1 cellular context compared by ENCODE assay signal in genomic region chr22:22901578-22902218, GRCh38.
TF ChIP-seq lines count a peak whose summit lies in the region.

No MANE protein-coding gene starts in this region.

TF ChIP-seq in K562, 482 proteins besides CTCF, POLR2A, EP300 and RAD21 (continued from another document and continues in another):
- no peak for TF ChIP-seq GTF3C2 (IDR thresholded peaks at IDR 0.05; ENCODE audit: borderline replicate concordance, extremely low read depth, insufficient read length)
- no peak for TF ChIP-seq CTBP1 (IDR thresholded peaks at IDR 0.05; ENCODE audit: borderline replicate concordance)
- no peak for TF ChIP-seq ARNT (IDR thresholded peaks at IDR 0.05)
- TF ChIP-seq PHTF2 (CRISPR knock-in tag; IDR thresholded peaks at IDR 0.05), result no peak
- no peak for TF ChIP-seq RNF2 (IDR thresholded peaks at IDR 0.05)
- no peak for TF ChIP-seq ZNF311 (CRISPR knock-in tag; IDR thresholded peaks at IDR 0.05)
- no peak for TF ChIP-seq ZNF444 (CRISPR knock-in tag; IDR thresholded peaks at IDR 0.05)
- TF ChIP-seq GABPB2 (CRISPR knock-in tag; conservative IDR thresholded peaks at IDR 0.05), result no peak
- peak; percentile 79; the same call in 1 of the 2 replicates for TF ChIP-seq IRF2 (CRISPR knock-in tag; IDR thresholded peaks at IDR 0.05)
- no peak for TF ChIP-seq JUN (IDR thresholded peaks at IDR 0.05; ENCODE audit: borderline replicate concordance, low read depth, low read length)
- no peak for TF ChIP-seq JUN (CRISPR knock-in tag; IDR thresholded peaks at IDR 0.05; ENCODE audit: borderline replicate concordance)
- TF ChIP-seq ZNF445 (CRISPR knock-in tag; IDR thresholded peaks at IDR 0.05; ENCODE audit: low read depth), result no peak
- TF ChIP-seq IFI16 (CRISPR knock-in tag; IDR thresholded peaks at IDR 0.05), result no peak
- no peak for TF ChIP-seq ZNF23 (CRISPR knock-in tag; IDR thresholded peaks at IDR 0.05)
- TF ChIP-seq NUFIP1 (IDR thresholded peaks at IDR 0.05; ENCODE audit: partially characterized antibody), result no peak
- no peak for TF ChIP-seq TARDBP (IDR thresholded peaks at IDR 0.05)
- no peak for TF ChIP-seq FOXM1 (IDR thresholded peaks at IDR 0.05; ENCODE audit: low read depth)
- TF ChIP-seq FOXM1 (CRISPR knock-in tag; IDR thresholded peaks at IDR 0.05; ENCODE audit: low read depth), result peak; percentile 16; the same call in 1 of the 2 replicates
- TF ChIP-seq ZNF174 (CRISPR knock-in tag; IDR thresholded peaks at IDR 0.05), result no peak
- no peak for TF ChIP-seq MBD2 (IDR thresholded peaks at IDR 0.05; ENCODE audit: borderline replicate concordance, low read depth)
- no peak for TF ChIP-seq HINFP (tag; conservative IDR thresholded peaks at IDR 0.05; ENCODE audit: low read depth)
- no peak for TF ChIP-seq ZNF217 (CRISPR knock-in tag; IDR thresholded peaks at IDR 0.05)
- TF ChIP-seq, protein P1, sequence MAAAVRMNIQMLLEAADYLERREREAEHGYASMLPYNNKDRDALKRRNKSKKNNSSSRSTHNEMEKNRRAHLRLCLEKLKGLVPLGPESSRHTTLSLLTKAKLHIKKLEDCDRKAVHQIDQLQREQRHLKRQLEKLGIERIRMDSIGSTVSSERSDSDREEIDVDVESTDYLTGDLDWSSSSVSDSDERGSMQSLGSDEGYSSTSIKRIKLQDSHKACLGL (CRISPR knock-in tag; IDR thresholded peaks at IDR 0.05; ENCODE audit: borderline replicate concordance, poor library complexity, severe bottlenecking), result no peak
- no peak for TF ChIP-seq BRF1 (IDR thresholded peaks at IDR 0.05; ENCODE audit: borderline replicate concordance, extremely low read depth, insufficient read length)
- TF ChIP-seq, protein P2, sequence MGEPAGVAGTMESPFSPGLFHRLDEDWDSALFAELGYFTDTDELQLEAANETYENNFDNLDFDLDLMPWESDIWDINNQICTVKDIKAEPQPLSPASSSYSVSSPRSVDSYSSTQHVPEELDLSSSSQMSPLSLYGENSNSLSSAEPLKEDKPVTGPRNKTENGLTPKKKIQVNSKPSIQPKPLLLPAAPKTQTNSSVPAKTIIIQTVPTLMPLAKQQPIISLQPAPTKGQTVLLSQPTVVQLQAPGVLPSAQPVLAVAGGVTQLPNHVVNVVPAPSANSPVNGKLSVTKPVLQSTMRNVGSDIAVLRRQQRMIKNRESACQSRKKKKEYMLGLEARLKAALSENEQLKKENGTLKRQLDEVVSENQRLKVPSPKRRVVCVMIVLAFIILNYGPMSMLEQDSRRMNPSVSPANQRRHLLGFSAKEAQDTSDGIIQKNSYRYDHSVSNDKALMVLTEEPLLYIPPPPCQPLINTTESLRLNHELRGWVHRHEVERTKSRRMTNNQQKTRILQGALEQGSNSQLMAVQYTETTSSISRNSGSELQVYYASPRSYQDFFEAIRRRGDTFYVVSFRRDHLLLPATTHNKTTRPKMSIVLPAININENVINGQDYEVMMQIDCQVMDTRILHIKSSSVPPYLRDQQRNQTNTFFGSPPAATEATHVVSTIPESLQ (CRISPR knock-in tag; IDR thresholded peaks at IDR 0.05), result no peak
- no peak for TF ChIP-seq FOXP1 (CRISPR knock-in tag; IDR thresholded peaks at IDR 0.05)
- TF ChIP-seq ZNF239 (CRISPR knock-in tag; IDR thresholded peaks at IDR 0.05), result no peak
- TF ChIP-seq RBM25 (IDR thresholded peaks at IDR 0.05; ENCODE audit: low read depth, low read length, severe bottlenecking), result no peak
- TF ChIP-seq ZNF584 (CRISPR knock-in tag; IDR thresholded peaks at IDR 0.05; ENCODE audit: low read depth), result no peak
- TF ChIP-seq JUNB (CRISPR knock-in tag; conservative IDR thresholded peaks at IDR 0.05), result no peak
- TF ChIP-seq MNT (conservative IDR thresholded peaks at IDR 0.05), result no peak
- peak; percentile 40 for TF ChIP-seq RBBP5 (IDR thresholded peaks at IDR 0.05; ENCODE audit: borderline replicate concordance, insufficient read depth, low read length, poor library complexity, severe bottlenecking)
- no peak for TF ChIP-seq ZNF77 (CRISPR knock-in tag; IDR thresholded peaks at IDR 0.05)
- TF ChIP-seq NR0B1 (IDR thresholded peaks at IDR 0.05; ENCODE audit: partially characterized antibody), result no peak
- TF ChIP-seq BMI1 (IDR thresholded peaks at IDR 0.05; ENCODE audit: low read length), result no peak
- TF ChIP-seq GATA2 (CRISPR knock-in tag; IDR thresholded peaks at IDR 0.05), result no peak
- no peak for TF ChIP-seq HLTF (IDR thresholded peaks at IDR 0.05)
- TF ChIP-seq LEF1 (IDR thresholded peaks at IDR 0.05), result no peak
- TF ChIP-seq TSC22D4 (tag; IDR thresholded peaks at IDR 0.05), result peak; percentile 17; the same call in 1 of the 2 replicates
- TF ChIP-seq CHD1 (IDR thresholded peaks at IDR 0.05; ENCODE audit: low read length), result no peak
- TF ChIP-seq EWSR1 (IDR thresholded peaks at IDR 0.05; ENCODE audit: borderline replicate concordance, low read depth, partially characterized antibody), result no peak
- no peak for TF ChIP-seq ZBTB43 (CRISPR knock-in tag; IDR thresholded peaks at IDR 0.05)
- TF ChIP-seq MYNN (IDR thresholded peaks at IDR 0.05), result no peak
- TF ChIP-seq MYNN (CRISPR knock-in tag; IDR thresholded peaks at IDR 0.05), result 0 out of 2 replicates have a peak, but pooled peaks have one; percentile 53
- no peak for TF ChIP-seq ZSCAN32 (CRISPR knock-in tag; IDR thresholded peaks at IDR 0.05)
- TF ChIP-seq, protein P3, sequence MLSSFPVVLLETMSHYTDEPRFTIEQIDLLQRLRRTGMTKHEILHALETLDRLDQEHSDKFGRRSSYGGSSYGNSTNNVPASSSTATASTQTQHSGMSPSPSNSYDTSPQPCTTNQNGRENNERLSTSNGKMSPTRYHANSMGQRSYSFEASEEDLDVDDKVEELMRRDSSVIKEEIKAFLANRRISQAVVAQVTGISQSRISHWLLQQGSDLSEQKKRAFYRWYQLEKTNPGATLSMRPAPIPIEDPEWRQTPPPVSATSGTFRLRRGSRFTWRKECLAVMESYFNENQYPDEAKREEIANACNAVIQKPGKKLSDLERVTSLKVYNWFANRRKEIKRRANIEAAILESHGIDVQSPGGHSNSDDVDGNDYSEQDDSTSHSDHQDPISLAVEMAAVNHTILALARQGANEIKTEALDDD (IDR thresholded peaks at IDR 0.05), result no peak
- no peak for TF ChIP-seq ZEB2 (IDR thresholded peaks at IDR 0.05)
- no peak for TF ChIP-seq SMAD4 (CRISPR knock-in tag; conservative IDR thresholded peaks at IDR 0.05)
- TF ChIP-seq GTF2F1 (IDR thresholded peaks at IDR 0.05; ENCODE audit: low read depth, low read length), result no peak
- no peak for TF ChIP-seq HNRNPK (IDR thresholded peaks at IDR 0.05; ENCODE audit: low read depth, low read length, poor library complexity, severe bottlenecking)
- TF ChIP-seq TFAM (CRISPR knock-in tag; conservative IDR thresholded peaks at IDR 0.05), result no peak
- no peak for TF ChIP-seq PPARD (CRISPR knock-in tag; IDR thresholded peaks at IDR 0.05)
- no peak for TF ChIP-seq SMAD3 (CRISPR knock-in tag; conservative IDR thresholded peaks at IDR 0.05)
- TF ChIP-seq ZNF589 (CRISPR knock-in tag; IDR thresholded peaks at IDR 0.05; ENCODE audit: low read depth), result no peak
- TF ChIP-seq E2F4 (CRISPR knock-in tag; IDR thresholded peaks at IDR 0.05; ENCODE audit: low read depth), result peak; percentile 37; the same call in 1 of the 2 replicates
- TF ChIP-seq ZNF408 (CRISPR knock-in tag; IDR thresholded peaks at IDR 0.05; ENCODE audit: low read depth), result peak; percentile 8; the same call in 1 of the 2 replicates
- TF ChIP-seq DMBX1 (CRISPR knock-in tag; IDR thresholded peaks at IDR 0.05; ENCODE audit: borderline replicate concordance), result no peak
- no peak for TF ChIP-seq POLR3G (IDR thresholded peaks at IDR 0.05; ENCODE audit: extremely low read depth, insufficient read length, insufficient replicate concordance)
- TF ChIP-seq NFE2L1 (tag; IDR thresholded peaks at IDR 0.05; ENCODE audit: borderline replicate concordance, low read depth), result no peak
- no peak for TF ChIP-seq ARID2 (IDR thresholded peaks at IDR 0.05)
- no peak for TF ChIP-seq ZNF274 (IDR thresholded peaks at IDR 0.05; ENCODE audit: borderline replicate concordance, low read depth, low read length)
- TF ChIP-seq PHF20 (IDR thresholded peaks at IDR 0.05; ENCODE audit: partially characterized antibody), result no peak
- no peak; a peak in 1 of 4 replicates for TF ChIP-seq FOXA3 (CRISPR knock-in tag; conservative IDR thresholded peaks at IDR 0.05 in 1 of 2, IDR thresholded peaks at IDR 0.05 in 1 of 2)
- TF ChIP-seq, protein P4, sequence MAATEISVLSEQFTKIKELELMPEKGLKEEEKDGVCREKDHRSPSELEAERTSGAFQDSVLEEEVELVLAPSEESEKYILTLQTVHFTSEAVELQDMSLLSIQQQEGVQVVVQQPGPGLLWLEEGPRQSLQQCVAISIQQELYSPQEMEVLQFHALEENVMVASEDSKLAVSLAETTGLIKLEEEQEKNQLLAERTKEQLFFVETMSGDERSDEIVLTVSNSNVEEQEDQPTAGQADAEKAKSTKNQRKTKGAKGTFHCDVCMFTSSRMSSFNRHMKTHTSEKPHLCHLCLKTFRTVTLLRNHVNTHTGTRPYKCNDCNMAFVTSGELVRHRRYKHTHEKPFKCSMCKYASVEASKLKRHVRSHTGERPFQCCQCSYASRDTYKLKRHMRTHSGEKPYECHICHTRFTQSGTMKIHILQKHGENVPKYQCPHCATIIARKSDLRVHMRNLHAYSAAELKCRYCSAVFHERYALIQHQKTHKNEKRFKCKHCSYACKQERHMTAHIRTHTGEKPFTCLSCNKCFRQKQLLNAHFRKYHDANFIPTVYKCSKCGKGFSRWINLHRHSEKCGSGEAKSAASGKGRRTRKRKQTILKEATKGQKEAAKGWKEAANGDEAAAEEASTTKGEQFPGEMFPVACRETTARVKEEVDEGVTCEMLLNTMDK (IDR thresholded peaks at IDR 0.05; ENCODE audit: borderline replicate concordance, insufficient read depth, low read depth, low read length, poor library complexity, severe bottlenecking), result no peak
